19 cellular contexts compared by ENCODE assay signal in genomic region chr16:23699100-23699499, GRCh38. TPM values are rescaled to one million over a fixed set of nuclear protein-coding genes. Genes with fewer than 3 reads are reported as not detected.
A peak's percentile ranks its signal among the peaks of the same experiment; 100 is the strongest.
DNase-seq lines count a peak whose midpoint lies in the region; ATAC-seq, FAIRE-seq and TF ChIP-seq lines count a peak whose summit lies in the region.
"Had no signal": no experiment of that assay in that cellular context is flagged by ENCODE, and none has a peak within 500 bp of the region (broad histone marks: within the 10 kb centered on the region; RNA-seq: fewer than 3 reads in every experiment).

No MANE protein-coding gene starts in this region.

- peaks cover 0 to 9% (median 4%) of the 10 kb centered on the region in 7 donors for H3K4me1 Mint-ChIP-seq in naive thymus-derived CD4-positive, alpha-beta T cell
- peaks cover 24% of the 10 kb centered on the region for H3K4me1 Mint-ChIP-seq in nephron progenitor cell

- H3K4me3 Mint-ChIP-seq in naive thymus-derived CD4-positive, alpha-beta T cell = no peak overlapping the region
- no peak overlapping the region for H3K4me3 Mint-ChIP-seq in nephron progenitor cell
- H3K4me3 Mint-ChIP-seq: CD14-positive monocyte had no signal

- H3K27me3 Mint-ChIP-seq in naive thymus-derived CD4-positive, alpha-beta T cell = peaks cover 0 to 11% (median 3%) of the 10 kb centered on the region in 5 donors
- H3K27me3 Mint-ChIP-seq in nephron progenitor cell (ENCODE audit: low read depth, poor library complexity) = peaks cover 11% of the 10 kb centered on the region

- H3K27ac ChIP-seq in GM12878 (ENCODE audit: control insufficient read depth, insufficient read depth) = no peak overlapping the region
- no peak overlapping the region for H3K27ac ChIP-seq in naive thymus-derived CD4-positive, alpha-beta T cell (ENCODE audit: low read depth, low read length)

- no peaks in the 10 kb centered on the region for H3K27me3 ChIP-seq in GM12878 (replicated peaks in 1 of 2; ENCODE audit: control insufficient read depth in 2 of 2, insufficient read depth in 2 of 2, low read length in 1 of 2)
- no peaks in the 10 kb centered on the region for H3K27me3 ChIP-seq in naive thymus-derived CD4-positive, alpha-beta T cell (ENCODE audit: control insufficient read depth in 2 of 2, insufficient read depth in 2 of 2, low read length in 2 of 2)
- H3K27me3 ChIP-seq: breast epithelium had no signal

- POLR2A ChIA-PET in GM12878 (lab: Charles Lee) = no interaction called here
- POLR2A ChIA-PET in naive thymus-derived CD4-positive, alpha-beta T cell (lab: Charles Lee) = no interaction called here

- peak overlapping the region; percentile 15; the same call in 1 of the 2 replicates for H3K4me2 ChIP-seq in GM12878 (ENCODE audit: control insufficient read depth, insufficient read depth)

- no peak for TF ChIP-seq RAD21 in GM12878 (IDR thresholded peaks at IDR 0.05; ENCODE audit: insufficient read depth, low read depth, low read length)

- no peaks in the 10 kb centered on the region for H3K36me3 ChIP-seq in GM12878 (ENCODE audit: control insufficient read depth in 2 of 2, insufficient read depth in 2 of 2, low read length in 1 of 2)
- no peaks in the 10 kb centered on the region for H3K36me3 ChIP-seq in naive thymus-derived CD4-positive, alpha-beta T cell (ENCODE audit: control insufficient read depth in 2 of 3, insufficient read depth in 3 of 3, low read length in 3 of 3)
- H3K36me3 ChIP-seq: breast epithelium had no signal

- peaks cover 7% of the 10 kb centered on the region; the same call in 1 of the 2 replicates for H3K4me1 ChIP-seq in GM12878 (ENCODE audit: control insufficient read depth, insufficient read depth, low read length)
- peaks cover 0 to 10% of the 10 kb centered on the region in 2 donors for H3K4me1 ChIP-seq in naive thymus-derived CD4-positive, alpha-beta T cell (ENCODE audit: control insufficient read depth in 2 of 2, insufficient read depth in 2 of 2, low read length in 2 of 2)
- H3K4me1 ChIP-seq: breast epithelium had no signal

- no peak overlapping the region for H3K9ac ChIP-seq in GM12878 (ENCODE audit: control insufficient read depth, insufficient read depth, low read length)

- peaks cover 4% of the 10 kb centered on the region; the same call in 1 of the 3 replicates for H3K9me3 ChIP-seq in GM12878 (replicated peaks; ENCODE audit: control insufficient read depth, insufficient read depth, low read length)
- no peaks in the 10 kb centered on the region for H3K9me3 ChIP-seq in naive thymus-derived CD4-positive, alpha-beta T cell (ENCODE audit: control insufficient read depth in 2 of 3, low read length in 3 of 3)
- H3K9me3 ChIP-seq: breast epithelium had no signal

- no peak overlapping the region for H3K4me3 ChIP-seq in NB4 (ENCODE audit: low read depth, low read length)
- no peak overlapping the region for H3K4me3 ChIP-seq in GM12878
- no peak overlapping the region for H3K4me3 ChIP-seq in naive thymus-derived CD4-positive, alpha-beta T cell (ENCODE audit: low read length)
- H3K4me3 ChIP-seq: breast epithelium had no signal

- ATAC-seq in GM18867 (IDR thresholded peaks at IDR 0.05; ENCODE audit: unreplicated experiment) (peak; percentile 65), GM12878 (peak; percentile 85), GM21576 (IDR thresholded peaks at IDR 0.05; ENCODE audit: unreplicated experiment) (no peak), HG02571 (IDR thresholded peaks at IDR 0.05; ENCODE audit: unreplicated experiment) (no peak)
- ATAC-seq in naive thymus-derived CD4-positive, alpha-beta T cell = peak; percentile 62

- no TSS peak for BruUV-seq in GM12878 (replicated peaks; lab: Mats Ljungman, UMichigan)

- DNase-seq in NB4 (ENCODE audit: low read depth) (peak; percentile 34), GM12878 (ENCODE audit: low read depth, low spot score) (no peak), nephron progenitor cell (no peak), GM13976 (ENCODE audit: low spot score) (no peak)
- DNase-seq in naive thymus-derived CD4-positive, alpha-beta T cell = no peak
- DNase-seq: activated CD4-positive, alpha-beta T cell treated with anti-CD3 and anti-CD28 coated beads for 4 hours; GDM1; head of caudate nucleus; IMR-90; NCI-H1930; NCI-H82; occipital lobe had no signal

- H4K20me1 ChIP-seq in GM12878 (ENCODE audit: control insufficient read depth, insufficient read depth) = no peaks in the 10 kb centered on the region

- no peak for TF ChIP-seq EP300 in GM12878 (IDR thresholded peaks at IDR 0.05; ENCODE audit: borderline replicate concordance in 1 of 2, control insufficient read depth in 1 of 2, low read depth in 2 of 2, low read length in 2 of 2)

- no peaks in the 10 kb centered on the region for H3K79me2 ChIP-seq in GM12878 (ENCODE audit: control insufficient read depth, insufficient read depth, low read length)

- in situ Hi-C loops in GM12878 (cut with MboI) (no loop called here), GM13976 (cut with MboI; ENCODE audit: low sequenced_read_pairs, unreplicated experiment) (no loop called here)

- no peak for FAIRE-seq in GM12878 (lab: Jason Lieb, UNC)
- FAIRE-seq: endometrium had no signal

- peak overlapping the region; percentile 59 for H2AFZ ChIP-seq in GM12878 (ENCODE audit: control insufficient read depth, low read depth, low read length)

- SMC1A ChIA-PET in GM12878 (lab: Charles Lee; ENCODE audit: uncharacterized antibody, unreplicated experiment) = interaction anchor here (0.6 kb wide), 1 partner anchor 9 kb away, joined by 3 read pairs; no protein-coding TSS in a partner anchor

- intact Hi-C loops in GM12878 (cut with micrococcal nuclease; ENCODE audit: unreplicated experiment) = no loop called here
- intact Hi-C loops in naive thymus-derived CD4-positive, alpha-beta T cell (cut with micrococcal nuclease) = no loop called here

- H3K36me3 Mint-ChIP-seq in naive thymus-derived CD4-positive, alpha-beta T cell = peaks cover 0 to 8% (median 3%) of the 10 kb centered on the region in 5 donors
- H3K36me3 Mint-ChIP-seq in nephron progenitor cell (ENCODE audit: low read depth) = peaks cover 5% of the 10 kb centered on the region

- RAD21 ChIA-PET in GM12878 (lab: Charles Lee; ENCODE audit: unreplicated experiment) = no interaction called here

- TF ChIP-seq CTCF in NB4 (IDR thresholded peaks at IDR 0.05; ENCODE audit: low read depth, low read length) (no peak), GM12878 (IDR thresholded peaks at IDR 0.05 in 2 of 3, conservative IDR thresholded peaks at IDR 0.05 in 1 of 3; ENCODE audit: control insufficient read depth in 2 of 3, extremely low read depth in 1 of 3, insufficient read depth in 1 of 3, low read depth in 3 of 3, low read length in 3 of 3) (no peak), nephron progenitor cell (IDR thresholded peaks at IDR 0.05) (no peak), GM13976 (IDR thresholded peaks at IDR 0.05; ENCODE audit: borderline replicate concordance, control extremely low read depth, extremely low read depth, insufficient read depth, missing control alignments) (no peak)

- H3K9me3 Mint-ChIP-seq in naive thymus-derived CD4-positive, alpha-beta T cell = peaks cover 0 to 16% (median 6%) of the 10 kb centered on the region in 11 donors
- H3K9me3 Mint-ChIP-seq in nephron progenitor cell = peaks cover 15% of the 10 kb centered on the region

- CTCF ChIA-PET in GM12878 (lab: Yijun Ruan, JAX) = no interaction called here
- CTCF ChIA-PET in naive thymus-derived CD4-positive, alpha-beta T cell (lab: Charles Lee) = no interaction called here

- WGBS in GM12878 (ENCODE audit: insufficient coverage, insufficient replicate concordance, low lambda C conversion rate, missing lambda C conversion rate) = 17% methylated on average over 4 of the region's 4 CpGs

- H3K27ac Mint-ChIP-seq in naive thymus-derived CD4-positive, alpha-beta T cell = peak overlapping the region in 1 of 9 donors; percentile 36
- no peak overlapping the region for H3K27ac Mint-ChIP-seq in nephron progenitor cell
- H3K27ac Mint-ChIP-seq: CD14-positive monocyte had no signal

- TF ChIP-seq POLR2A in NB4 (IDR thresholded peaks at IDR 0.05; ENCODE audit: extremely low read depth, insufficient read length) (no peak), GM12878 (IDR thresholded peaks at IDR 0.05; ENCODE audit: low read depth, low read length) (no peak)

RNA-seq across cellular contexts. Expression of gene ERN2, which starts 13.9 kb away (rescaled TPM):
- not detected in 2 replicates for total RNA-seq in GM12878 (2013; cell fraction: nucleolus; rRNA removed)
- total RNA-seq in GM12878 (2014; rRNA removed) (0.51 and 0.71 TPM in 2 replicates), GM12878 (2014; rRNA removed; fragmentation: Illumina TruSeq; extraction: Trizol) (0.09 and 0.36 TPM in 2 replicates), GM12878 (2021) (0.11 and 0.95 TPM in 2 replicates)
- polyA plus RNA-seq in GM12878 (2011; ENCODE audit: low read depth) = not detected
- polyA plus RNA-seq in GM12878 (2011; rRNA removed) (0.14 TPM in 1 of 2 replicates, not detected in the other), GM12878 (2014; fragmentation: Illumina TruSeq; extraction: Trizol) (not detected in 2 replicates), GM12878 (2014; fragmentation: Nextera tagmentation; extraction: Ambion mirVana) (not detected), GM12878 (2014; rRNA removed) (0.46 TPM in 1 of 2 replicates, not detected in the other), GM12878 (2016; fragmentation: Nextera tagmentation; extraction: Ambion mirVana) (under 1 TPM in 1 of 2 experiments, not detected in 1; 0.06 TPM)
- polyA plus RNA-seq in GM12878 (2011; cell fraction: cytosol; rRNA removed) = not detected in 2 replicates
- not detected in 2 replicates for polyA plus RNA-seq in GM12878 (2011; cell fraction: nucleus; rRNA removed)
- polyA plus RNA-seq in GM12878 (2012) = not detected in 2 replicates
- polyA minus RNA-seq in GM12878 (2011; rRNA and poly(A)+ RNA removed) = 0.80 TPM in 1 of 2 replicates, not detected in the other
- polyA minus RNA-seq in GM12878 (2011; cell fraction: cytosol; rRNA and poly(A)+ RNA removed) = not detected in 2 replicates
- polyA minus RNA-seq in GM12878 (2011; cell fraction: nucleus; rRNA and poly(A)+ RNA removed) = 1.6 and 8.3 TPM in 2 replicates
- total RNA-seq in naive thymus-derived CD4-positive, alpha-beta T cell = not detected
- not detected for polyA plus RNA-seq in naive thymus-derived CD4-positive, alpha-beta T cell
- total RNA-seq: occipital lobe, temporal lobe had no signal
- polyA plus RNA-seq: CD14-positive monocyte had no signal

RNA-seq across cellular contexts. Expression of gene PLK1, which starts 20.4 kb away (rescaled TPM):
- total RNA-seq in GM12878 (2013; cell fraction: nucleolus; rRNA removed) = 30.3 and 31.3 TPM in 2 replicates
- total RNA-seq in GM12878 (2014; rRNA removed) = 67.2 and 79.9 TPM in 2 replicates
- 23.4 and 27.3 TPM in 2 replicates for total RNA-seq in GM12878 (2014; rRNA removed; fragmentation: Illumina TruSeq; extraction: Trizol)
- total RNA-seq in GM12878 (2021) = 120 and 124 TPM in 2 replicates
- polyA plus RNA-seq in GM12878 (2011; ENCODE audit: low read depth) = 34.9 TPM
- 31.1 and 59.2 TPM in 2 replicates for polyA plus RNA-seq in GM12878 (2011; rRNA removed)
- 130 and 143 TPM in 2 replicates for polyA plus RNA-seq in GM12878 (2011; cell fraction: cytosol; rRNA removed)
- 110 and 138 TPM in 2 replicates for polyA plus RNA-seq in GM12878 (2011; cell fraction: nucleus; rRNA removed)
- polyA plus RNA-seq in GM12878 (2012) = 57.2 and 62.7 TPM in 2 replicates
- 145 and 189 TPM in 2 replicates for polyA plus RNA-seq in GM12878 (2014; fragmentation: Illumina TruSeq; extraction: Trizol)
- 10 to 100 TPM; 11.3 to 19.5 TPM for polyA plus RNA-seq in GM12878 (2014; fragmentation: Nextera tagmentation; extraction: Ambion mirVana)
- polyA plus RNA-seq in GM12878 (2014; rRNA removed) = 89.2 and 107 TPM in 2 replicates
- 100 to 1,000 TPM; 184 to 191 TPM for polyA plus RNA-seq in GM12878 (2016; fragmentation: Nextera tagmentation; extraction: Ambion mirVana)
- polyA minus RNA-seq in GM12878 (2011; rRNA and poly(A)+ RNA removed) = 91.2 and 129 TPM in 2 replicates
- 66.0 and 72.7 TPM in 2 replicates for polyA minus RNA-seq in GM12878 (2011; cell fraction: cytosol; rRNA and poly(A)+ RNA removed)
- polyA minus RNA-seq in GM12878 (2011; cell fraction: nucleus; rRNA and poly(A)+ RNA removed) = 30.6 and 52.5 TPM in 2 replicates
- total RNA-seq in naive thymus-derived CD4-positive, alpha-beta T cell = 10 to 100 TPM in 1 of 5 experiments, 1 to 10 TPM in 3, under 1 TPM in 1; 0.45 to 65.0 (median 3.2) TPM
- polyA plus RNA-seq in naive thymus-derived CD4-positive, alpha-beta T cell = under 1 TPM; 0.16 to 0.35 TPM
- polyA plus RNA-seq: CD14-positive monocyte had no signal

RNA-seq across cellular contexts. Expression of gene CHP2, which starts 55.7 kb away (rescaled TPM):
- total RNA-seq in GM12878 (2013; cell fraction: nucleolus; rRNA removed) = not detected in 2 replicates
- not detected in 2 replicates for total RNA-seq in GM12878 (2014; rRNA removed)
- total RNA-seq in GM12878 (2014; rRNA removed; fragmentation: Illumina TruSeq; extraction: Trizol) = not detected in 2 replicates
- 0.08 TPM in 1 of 2 replicates, not detected in the other for total RNA-seq in GM12878 (2021)
- polyA plus RNA-seq in GM12878 (2011; ENCODE audit: low read depth) = not detected
- not detected in 2 replicates for polyA plus RNA-seq in GM12878 (2011; rRNA removed)
- not detected in 2 replicates for polyA plus RNA-seq in GM12878 (2011; cell fraction: cytosol; rRNA removed)
- polyA plus RNA-seq in GM12878 (2011; cell fraction: nucleus; rRNA removed) = not detected in 2 replicates
- not detected in 2 replicates for polyA plus RNA-seq in GM12878 (2012)
- not detected in 2 replicates for polyA plus RNA-seq in GM12878 (2014; fragmentation: Illumina TruSeq; extraction: Trizol)
- polyA plus RNA-seq in GM12878 (2014; fragmentation: Nextera tagmentation; extraction: Ambion mirVana) = not detected
- polyA plus RNA-seq in GM12878 (2014; rRNA removed) = not detected in 2 replicates
- polyA plus RNA-seq in GM12878 (2016; fragmentation: Nextera tagmentation; extraction: Ambion mirVana) = not detected
- polyA minus RNA-seq in GM12878 (2011; rRNA and poly(A)+ RNA removed) = not detected in 2 replicates
- polyA minus RNA-seq in GM12878 (2011; cell fraction: cytosol; rRNA and poly(A)+ RNA removed) = not detected in 2 replicates
- not detected in 2 replicates for polyA minus RNA-seq in GM12878 (2011; cell fraction: nucleus; rRNA and poly(A)+ RNA removed)
- not detected for total RNA-seq in naive thymus-derived CD4-positive, alpha-beta T cell
- polyA plus RNA-seq in naive thymus-derived CD4-positive, alpha-beta T cell = not detected
- total RNA-seq: IMR-90 had no signal
- polyA plus RNA-seq: CD14-positive monocyte, IMR-90 had no signal

RNA-seq across cellular contexts. Expression of gene DCTN5, which starts 57.8 kb away (rescaled TPM):
- 94.9 and 104 TPM in 2 replicates for total RNA-seq in GM12878 (2013; cell fraction: nucleolus; rRNA removed)
- total RNA-seq in GM12878 (2014; rRNA removed) (49.1 and 61.9 TPM in 2 replicates), GM12878 (2014; rRNA removed; fragmentation: Illumina TruSeq; extraction: Trizol) (66.6 and 69.3 TPM in 2 replicates), GM12878 (2021) (84.7 and 86.6 TPM in 2 replicates)
- 108 TPM for polyA plus RNA-seq in GM12878 (2011; ENCODE audit: low read depth)
- polyA plus RNA-seq in GM12878 (2011; rRNA removed) (153 and 159 TPM in 2 replicates), GM12878 (2014; fragmentation: Illumina TruSeq; extraction: Trizol) (97.1 and 108 TPM in 2 replicates), GM12878 (2014; fragmentation: Nextera tagmentation; extraction: Ambion mirVana) (10 to 100 TPM; 69.2 to 72.5 TPM), GM12878 (2014; rRNA removed) (66.4 and 76.2 TPM in 2 replicates), GM12878 (2016; fragmentation: Nextera tagmentation; extraction: Ambion mirVana) (100 to 1,000 TPM; 123 to 126 TPM)
- 62.3 and 76.7 TPM in 2 replicates for polyA plus RNA-seq in GM12878 (2011; cell fraction: cytosol; rRNA removed)
- 77.1 and 78.1 TPM in 2 replicates for polyA plus RNA-seq in GM12878 (2011; cell fraction: nucleus; rRNA removed)
- polyA plus RNA-seq in GM12878 (2012) = 64.4 and 78.0 TPM in 2 replicates
- 97.7 and 177 TPM in 2 replicates for polyA minus RNA-seq in GM12878 (2011; rRNA and poly(A)+ RNA removed)
- polyA minus RNA-seq in GM12878 (2011; cell fraction: cytosol; rRNA and poly(A)+ RNA removed) = 19.9 and 30.1 TPM in 2 replicates
- 23.0 and 29.5 TPM in 2 replicates for polyA minus RNA-seq in GM12878 (2011; cell fraction: nucleus; rRNA and poly(A)+ RNA removed)
- 100 to 1,000 TPM in 1 of 5 experiments, 10 to 100 TPM in 4; 42.4 to 100 (median 54.0) TPM for total RNA-seq in naive thymus-derived CD4-positive, alpha-beta T cell
- polyA plus RNA-seq in naive thymus-derived CD4-positive, alpha-beta T cell = 10 to 100 TPM; 34.9 to 56.7 TPM

RNA-seq across cellular contexts. Expression of gene PALB2, which starts 58.0 kb away (rescaled TPM):
- total RNA-seq in GM12878 (2013; cell fraction: nucleolus; rRNA removed) = 46.5 and 51.4 TPM in 2 replicates
- total RNA-seq in GM12878 (2014; rRNA removed) (15.8 and 18.0 TPM in 2 replicates), GM12878 (2014; rRNA removed; fragmentation: Illumina TruSeq; extraction: Trizol) (23.4 and 23.8 TPM in 2 replicates), GM12878 (2021) (17.1 and 17.3 TPM in 2 replicates)
- polyA plus RNA-seq in GM12878 (2011; ENCODE audit: low read depth) = 15.2 TPM
- polyA plus RNA-seq in GM12878 (2011; rRNA removed) (12.4 and 18.8 TPM in 2 replicates), GM12878 (2014; fragmentation: Illumina TruSeq; extraction: Trizol) (18.7 and 22.6 TPM in 2 replicates), GM12878 (2014; fragmentation: Nextera tagmentation; extraction: Ambion mirVana) (10 to 100 TPM in 1 of 2 experiments, 1 to 10 TPM in 1; 9.2 to 15.1 TPM), GM12878 (2014; rRNA removed) (12.2 and 17.8 TPM in 2 replicates), GM12878 (2016; fragmentation: Nextera tagmentation; extraction: Ambion mirVana) (10 to 100 TPM; 22.4 to 24.6 TPM)
- 6.7 and 7.9 TPM in 2 replicates for polyA plus RNA-seq in GM12878 (2011; cell fraction: cytosol; rRNA removed)
- 7.9 and 10.9 TPM in 2 replicates for polyA plus RNA-seq in GM12878 (2011; cell fraction: nucleus; rRNA removed)
- 11.0 and 12.7 TPM in 2 replicates for polyA plus RNA-seq in GM12878 (2012)
- 14.9 and 16.9 TPM in 2 replicates for polyA minus RNA-seq in GM12878 (2011; rRNA and poly(A)+ RNA removed)
- polyA minus RNA-seq in GM12878 (2011; cell fraction: cytosol; rRNA and poly(A)+ RNA removed) = 7.5 and 8.0 TPM in 2 replicates
- 12.9 and 24.2 TPM in 2 replicates for polyA minus RNA-seq in GM12878 (2011; cell fraction: nucleus; rRNA and poly(A)+ RNA removed)
- total RNA-seq in naive thymus-derived CD4-positive, alpha-beta T cell = 10 to 100 TPM in 4 of 5 experiments, 1 to 10 TPM in 1; 6.2 to 27.2 (median 14.4) TPM
- 10 to 100 TPM in 1 of 2 donors, 1 to 10 TPM in 1; 5.9 to 10.0 TPM for polyA plus RNA-seq in naive thymus-derived CD4-positive, alpha-beta T cell

Comparison
In these comparisons a context has a peak if more than half of its experiments do, and no peak if none do; other contexts are left out.
1. ATAC-seq: peak in GM18867 (single experiment), GM12878 (single experiment) and naive thymus-derived CD4-positive, alpha-beta T cell (single experiment); none in GM21576 (single experiment) and HG02571 (single experiment).